In the genomic region with DNA sequence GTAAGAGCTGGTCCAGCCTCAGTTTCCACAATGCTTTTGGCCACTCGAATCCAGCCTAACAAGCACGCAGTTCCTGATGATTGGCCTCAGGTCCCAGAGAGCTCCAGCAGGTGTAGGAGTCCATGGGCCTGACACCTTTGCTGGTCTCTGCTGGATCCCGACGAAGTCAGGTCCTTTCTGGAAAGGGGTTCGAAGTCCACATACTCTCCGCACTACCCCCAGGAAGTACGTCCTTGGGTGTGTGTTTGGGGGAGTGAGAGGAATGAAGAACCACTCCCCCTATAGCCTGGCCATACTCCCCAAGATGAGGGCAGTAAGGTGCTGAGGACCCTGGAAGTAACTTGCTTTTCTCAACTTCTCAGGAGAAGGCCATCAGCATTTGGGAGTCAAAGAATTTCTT, we compare ENCODE assay signal across 15 cellular contexts. TPM values are rescaled to one million over a fixed set of nuclear protein-coding genes. Genes with fewer than 3 reads are reported as not detected.
DNase-seq lines count a peak whose midpoint lies in the region; ATAC-seq and TF ChIP-seq lines count a peak whose summit lies in the region.
"Had no signal": no experiment of that assay in that cellular context is flagged by ENCODE, and none has a peak within 500 bp of the region (broad histone marks: within the 10 kb centered on the region; RNA-seq: fewer than 3 reads in every experiment).

No MANE protein-coding gene starts in this region.

- H3K79me2 ChIP-seq in DND-41 (ENCODE audit: insufficient read depth, low read length) (peaks cover 9% of the 10 kb centered on the region), OCI-LY3 (ENCODE audit: low read length) (peaks cover 6% of the 10 kb centered on the region; the same call in 1 of the 2 replicates)

- no peaks in the 10 kb centered on the region; the same call in 1 of the 2 replicates for H4K20me1 ChIP-seq in DND-41 (ENCODE audit: insufficient read depth, low read length)
- H4K20me1 ChIP-seq in OCI-LY3 (ENCODE audit: insufficient read depth, low read length): no peaks in the 10 kb centered on the region
- H4K20me1 ChIP-seq: BLaER1 treated with 17β-estradiol and CSF1 and Interleukin-3, amounts not matched to agents 10 nM and 100 nM had no signal

- H3K27me3 ChIP-seq in DND-41 (ENCODE audit: insufficient read depth, low read length, poor library complexity) (no peaks in the 10 kb centered on the region), OCI-LY3 (ENCODE audit: low read depth, low read length) (no peaks in the 10 kb centered on the region), SJCRH30 (no peaks in the 10 kb centered on the region)

- peak overlapping the region; percentile 52 for H3K27ac Mint-ChIP-seq in activated CD8-positive, alpha-beta memory T cell treated with anti-CD3 and anti-CD28 coated beads, Interleukin-2, amount 10 ng/mL, durations not matched to agents 7 days and 5 days
- H3K27ac Mint-ChIP-seq in immature natural killer cell: peak overlapping the region in 4 of 6 donors; percentile 23 to 99 (median 98)

- H3K4me2 ChIP-seq in DND-41 (ENCODE audit: insufficient read depth, low read length) (peak overlapping the region; percentile 93; the same call in 1 of the 2 replicates), OCI-LY3 (ENCODE audit: low read length) (0 out of 2 replicates have a peak overlapping the region, but pooled peaks have one; percentile 91)
- H3K4me2 ChIP-seq: A549, PC-9 had no signal

- H2AFZ ChIP-seq in DND-41 (ENCODE audit: low read depth, low read length) (no peak overlapping the region), OCI-LY3 (ENCODE audit: low read depth, low read length) (no peak overlapping the region; the same call in 1 of the 2 replicates)
- H2AFZ ChIP-seq: PC-9 had no signal

- H3K4me3 ChIP-seq in DND-41 (ENCODE audit: low read depth in 1 of 2, low read length in 2 of 2): no peak overlapping the region
- no peak overlapping the region for H3K4me3 ChIP-seq in OCI-LY3 (ENCODE audit: low read length)
- no peak overlapping the region for H3K4me3 ChIP-seq in SJCRH30
- H3K4me3 ChIP-seq: A549; BLaER1 treated with 17β-estradiol and CSF1 and Interleukin-3, amounts not matched to agents 10 nM and 100 nM; PC-9 had no signal

- no peak for TF ChIP-seq CTCF in DND-41 (IDR thresholded peaks at IDR 0.05; ENCODE audit: borderline replicate concordance, extremely low read depth, low read length, poor library complexity, severe bottlenecking)
- TF ChIP-seq CTCF in OCI-LY3 (IDR thresholded peaks at IDR 0.05; ENCODE audit: low read depth, low read length): no peak

- H3K4me1 ChIP-seq in DND-41 (ENCODE audit: insufficient read depth, low read length) (peaks cover 38% of the 10 kb centered on the region), OCI-LY3 (ENCODE audit: low read length) (peaks cover 23% of the 10 kb centered on the region), SJCRH30 (peaks cover 18% of the 10 kb centered on the region)

- CTCF ChIA-PET in activated CD8-positive, alpha-beta memory T cell treated with anti-CD3 and anti-CD28 coated beads, Interleukin-2, amount 10 ng/mL, durations not matched to agents 7 days and 5 days (lab: Charles Lee): interaction anchor here (1.7 kb wide), 1 partner anchor 9 kb away, joined by 4 read pairs; no protein-coding TSS in a partner anchor

- ATAC-seq in activated CD8-positive, alpha-beta memory T cell treated with anti-CD3 and anti-CD28 coated beads, Interleukin-2, amount 10 ng/mL, durations not matched to agents 7 days and 5 days: no peak
- no peak for ATAC-seq in DND-41 (ENCODE audit: insufficient read depth, low read depth)
- ATAC-seq: A549 had no signal

- no peak overlapping the region for H3K4me3 Mint-ChIP-seq in activated CD8-positive, alpha-beta memory T cell treated with anti-CD3 and anti-CD28 coated beads, Interleukin-2, amount 10 ng/mL, durations not matched to agents 7 days and 5 days
- H3K4me3 Mint-ChIP-seq in immature natural killer cell: peak overlapping the region in 1 of 5 donors; percentile 13

- no peak overlapping the region for H3K27ac ChIP-seq in DND-41 (ENCODE audit: low read length)
- H3K27ac ChIP-seq in OCI-LY3 (ENCODE audit: low read length): no peak overlapping the region
- H3K27ac ChIP-seq in SJCRH30: no peak overlapping the region
- H3K27ac ChIP-seq: A549; BLaER1 treated with 17β-estradiol and CSF1 and Interleukin-3, amounts not matched to agents 10 nM and 100 nM; PC-9; RWPE1 had no signal

- H3K36me3 Mint-ChIP-seq in activated CD8-positive, alpha-beta memory T cell treated with anti-CD3 and anti-CD28 coated beads, Interleukin-2, amount 10 ng/mL, durations not matched to agents 7 days and 5 days: peaks cover 8% of the 10 kb centered on the region
- peaks cover 0 to 3% (median under 1%) of the 10 kb centered on the region in 3 donors for H3K36me3 Mint-ChIP-seq in immature natural killer cell
- H3K36me3 Mint-ChIP-seq: CD8-positive, alpha-beta memory T cell had no signal

- H3K9me3 Mint-ChIP-seq in activated CD8-positive, alpha-beta memory T cell treated with anti-CD3 and anti-CD28 coated beads, Interleukin-2, amount 10 ng/mL, durations not matched to agents 7 days and 5 days (ENCODE audit: low read depth): no peaks in the 10 kb centered on the region
- no peaks in the 10 kb centered on the region for H3K9me3 Mint-ChIP-seq in immature natural killer cell
- H3K9me3 Mint-ChIP-seq: CD8-positive, alpha-beta memory T cell had no signal

- 0 out of 2 replicates have a peak overlapping the region, but pooled peaks have one; percentile 2 for H3K9ac ChIP-seq in DND-41 (ENCODE audit: low read depth, low read length)
- no peak overlapping the region for H3K9ac ChIP-seq in OCI-LY3 (ENCODE audit: low read length)
- H3K9ac ChIP-seq: BLaER1 treated with 17β-estradiol and CSF1 and Interleukin-3, amounts not matched to agents 10 nM and 100 nM; KMS-11 had no signal

- no peak for DNase-seq in activated CD8-positive, alpha-beta memory T cell treated with anti-CD3 and anti-CD28 coated beads, Interleukin-2, amount 10 ng/mL, durations not matched to agents 7 days and 5 days
- DNase-seq in activated CD8-positive, alpha-beta memory T cell treated with anti-CD3 and anti-CD28 coated beads, Interleukin-2, amount 50 U/mL, for 48 hours: no peak
- DNase-seq in DND-41 (no peak), immature natural killer cell (no peak), NCI-H128 (lab: John Stamatoyannopoulos, UW; ENCODE audit: unreplicated experiment) (no peak), SJCRH30 (no peak)
- DNase-seq: NCI-H1092, NCI-H774, PC-9 had no signal

- peaks cover under 1% of the 10 kb centered on the region; the same call in 1 of the 2 replicates for H3K36me3 ChIP-seq in DND-41 (ENCODE audit: insufficient read depth, low read length)
- H3K36me3 ChIP-seq in OCI-LY3 (replicated peaks; ENCODE audit: low read depth, low read length): no peaks in the 10 kb centered on the region
- H3K36me3 ChIP-seq in SJCRH30: no peaks in the 10 kb centered on the region
- H3K36me3 ChIP-seq: BLaER1 treated with 17β-estradiol and CSF1 and Interleukin-3, amounts not matched to agents 10 nM and 100 nM had no signal

- H3K27me3 Mint-ChIP-seq in activated CD8-positive, alpha-beta memory T cell treated with anti-CD3 and anti-CD28 coated beads, Interleukin-2, amount 10 ng/mL, durations not matched to agents 7 days and 5 days: no peaks in the 10 kb centered on the region
- peaks cover 5 to 11% (median 8%) of the 10 kb centered on the region in 3 donors for H3K27me3 Mint-ChIP-seq in immature natural killer cell (ENCODE audit: low read depth in 3 of 3)

- peaks cover 32% of the 10 kb centered on the region for H3K4me1 Mint-ChIP-seq in activated CD8-positive, alpha-beta memory T cell treated with anti-CD3 and anti-CD28 coated beads, Interleukin-2, amount 10 ng/mL, durations not matched to agents 7 days and 5 days
- H3K4me1 Mint-ChIP-seq in immature natural killer cell: peaks cover 29 to 31% of the 10 kb centered on the region in 2 donors

- H3K9me3 ChIP-seq in DND-41 (ENCODE audit: insufficient read depth, low read length, severe bottlenecking) (no peaks in the 10 kb centered on the region), OCI-LY3 (ENCODE audit: insufficient read depth, low read length) (no peaks in the 10 kb centered on the region), SJCRH30 (replicated peaks) (0 out of 2 replicates have a peak, but pooled peaks cover under 1% of the 10 kb centered on the region)
- H3K9me3 ChIP-seq: A549 had no signal

RNA-seq across cellular contexts. Expression of gene NT5M, which starts 3.0 kb away (rescaled TPM):
- total RNA-seq in activated CD8-positive, alpha-beta memory T cell treated with anti-CD3 and anti-CD28 coated beads, Interleukin-2, amount 10 ng/mL, durations not matched to agents 7 days and 5 days: 10 to 100 TPM in 1 of 2 experiments, 1 to 10 TPM in 1; 6.3 to 12.5 TPM
- 1 to 10 TPM; 3.2 to 4.6 (median 3.3) TPM for polyA plus RNA-seq in immature natural killer cell
- total RNA-seq in SJCRH30 (2014; rRNA removed; shearing (Covaris generic)): 4.2 and 4.4 TPM in 2 replicates

RNA-seq across cellular contexts. Expression of gene COPS3, which starts 25.1 kb away (rescaled TPM):
- total RNA-seq in activated CD8-positive, alpha-beta memory T cell treated with anti-CD3 and anti-CD28 coated beads, Interleukin-2, amount 10 ng/mL, durations not matched to agents 7 days and 5 days: 100 to 1,000 TPM in 1 of 2 experiments, 10 to 100 TPM in 1; 93.9 to 125 TPM
- 100 to 1,000 TPM in 1 of 3 donors, 10 to 100 TPM in 2; 93.7 to 120 (median 95.9) TPM for polyA plus RNA-seq in immature natural killer cell
- total RNA-seq in SJCRH30 (2014; rRNA removed; shearing (Covaris generic)): 395 TPM in 2 replicates
